In genomic region chr15:39558421-39558820, GRCh38 we compare ENCODE assay signal across 23 cellular contexts. TPM values are rescaled to one million over a fixed set of nuclear protein-coding genes. Genes with fewer than 3 reads are reported as not detected.
A peak's percentile ranks its signal among the peaks of the same experiment; 100 is the strongest.
DNase-seq lines count a peak whose midpoint lies in the region; ATAC-seq, FAIRE-seq and TF ChIP-seq lines count a peak whose summit lies in the region.
"Had no signal": no experiment of that assay in that cellular context is flagged by ENCODE, and none has a peak within 500 bp of the region (broad histone marks: within the 10 kb centered on the region; RNA-seq: fewer than 3 reads in every experiment).

No MANE protein-coding gene starts in this region.

- CTCF ChIA-PET in IMR-90 (lab: Yijun Ruan, JAX), result no interaction called here
- CTCF ChIA-PET in K562 (lab: Yijun Ruan, JAX; ENCODE audit: low intra/inter-chr PET ratio), result no interaction called here
- CTCF ChIA-PET in activated naive CD4-positive, alpha-beta T cell treated with anti-CD3 and anti-CD28 coated beads, Interleukin-2, amount 10 ng/mL, durations not matched to agents 7 days and 5 days (lab: Charles Lee), result no interaction called here

- H3K56ac ChIP-seq in IMR-90 (ENCODE audit: extremely low read depth, insufficient read depth, low read length), result no peak overlapping the region

- H3K9ac ChIP-seq in IMR-90 (ENCODE audit: low read depth, low read length), result no peak overlapping the region
- no peak overlapping the region for H3K9ac ChIP-seq in K562 (ENCODE audit: insufficient read depth in 1 of 2, low read depth in 2 of 2, low read length in 2 of 2)

- TF ChIP-seq POLR2A in IMR-90 (IDR thresholded peaks at IDR 0.05; ENCODE audit: low read depth, low read length) (no peak), K562 (conservative IDR thresholded peaks at IDR 0.05) (no peak)

- no peaks in the 10 kb centered on the region for H3K4me1 Mint-ChIP-seq in activated naive CD4-positive, alpha-beta T cell treated with anti-CD3 and anti-CD28 coated beads, Interleukin-2, amount 10 ng/mL, durations not matched to agents 7 days and 5 days
- H3K4me1 Mint-ChIP-seq in osteocyte (ENCODE audit: unreplicated experiment), result no peaks in the 10 kb centered on the region

- BruUV-seq in IMR-90 (replicated peaks; lab: Mats Ljungman, UMichigan) (no TSS peak), K562 (replicated peaks; lab: Mats Ljungman, UMichigan) (no TSS peak)

- H3K4me3 ChIP-seq in IMR-90 (ENCODE audit: insufficient read depth, low read depth, low read length) (no peak overlapping the region), K562 (no peak overlapping the region), psoas muscle (no peak overlapping the region)
- H3K4me3 ChIP-seq: GM23338, HAP-1 had no signal

- H3K79me1 ChIP-seq in IMR-90 (ENCODE audit: low read depth in 1 of 2, low read length in 2 of 2), result no peaks in the 10 kb centered on the region

- TF ChIP-seq RAD21 in IMR-90 (IDR thresholded peaks at IDR 0.05; ENCODE audit: low read length), result no peak
- no peak for TF ChIP-seq RAD21 in K562 (CRISPR knock-in tag; conservative IDR thresholded peaks at IDR 0.05 in 1 of 2, IDR thresholded peaks at IDR 0.05 in 1 of 2)

- H3K9me3 ChIP-seq in IMR-90 (ENCODE audit: control insufficient read depth, insufficient read depth, low read length) (no peaks in the 10 kb centered on the region), K562 (replicated peaks; ENCODE audit: control insufficient read depth, insufficient read depth, low read depth, low read length) (no peaks in the 10 kb centered on the region), psoas muscle (no peaks in the 10 kb centered on the region)
- H3K9me3 ChIP-seq: BE2C, HAP-1 had no signal

- in situ Hi-C loops in IMR-90 (cut with MboI; ENCODE audit: low sequenced_read_pairs) (no loop called here), K562 (cut with MboI) (no loop called here)

- peak overlapping the region; percentile 4; the same call in 1 of the 2 replicates for H2BK20ac ChIP-seq in IMR-90 (ENCODE audit: low read depth, low read length)

- H3K27ac ChIP-seq in IMR-90 (ENCODE audit: insufficient read depth, low read length) (no peak overlapping the region), K562 (ENCODE audit: extremely low read depth, low read depth, low read length) (no peak overlapping the region), psoas muscle (no peak overlapping the region)
- H3K27ac ChIP-seq: 22Rv1 had no signal

- no peak for ATAC-seq in IMR-90 (ENCODE audit: low read depth)
- ATAC-seq in K562, result peak; percentile 49; the same call in 1 of the 3 replicates
- ATAC-seq in psoas muscle, result peak in 3 of 4 donors; percentile 33 to 68 (median 64)
- ATAC-seq: GM23338, Panc1 had no signal

- no peaks in the 10 kb centered on the region for H4K20me1 ChIP-seq in IMR-90 (ENCODE audit: insufficient read depth, low read length)
- no peaks in the 10 kb centered on the region for H4K20me1 ChIP-seq in K562 (replicated peaks; ENCODE audit: control insufficient read depth, insufficient read depth, low read length)

- H3K18ac ChIP-seq in IMR-90 (ENCODE audit: low read depth, low read length), result peak overlapping the region; percentile 85

- no peak for FAIRE-seq in K562 (lab: Jason Lieb, UNC)
- FAIRE-seq: HTR-8/SVneo had no signal

- H3K23ac ChIP-seq in IMR-90 (ENCODE audit: low read depth, low read length), result no peak overlapping the region

- 86% methylated on average over 1 of the region's 3 CpGs; no CpG with 5 or more reads in 1 of the 2 experiments for WGBS in IMR-90 (ENCODE audit: extremely low coverage in 2 of 2, insufficient read length in 1 of 2), 2 experiments
- 3% methylated on average over 3 of the region's 3 CpGs for WGBS in K562 (ENCODE audit: insufficient coverage, low coverage, missing lambda C conversion rate)
- 41 to 47% (median 47%) methylated on average over 3 of the region's 3 CpGs for WGBS in psoas muscle, 3 donors

- DNase-seq in DMS 273 (lab: John Stamatoyannopoulos, UW; ENCODE audit: unreplicated experiment) (peak; percentile 53), DMS 273 treated with DMSO at 0.1 percent for 48 hours (lab: John Stamatoyannopoulos, UW) (no peak), IMR-90 (no peak), K562 (ENCODE audit: extremely low read depth in 1 of 4, low spot score in 3 of 4) (no peak), psoas muscle (no peak), osteocyte (ENCODE audit: extremely low spot score, unreplicated experiment) (no peak)
- no peak for DNase-seq in activated naive CD4-positive, alpha-beta T cell treated with anti-CD3 and anti-CD28 coated beads, Interleukin-2, amount 10 ng/mL, durations not matched to agents 7 days and 5 days
- DNase-seq: BE2C, Calu3, HFFc6, KG1, NCI-H1048, NCI-H1417 treated with DMSO at 0.1 percent for 48 hours, NCI-H1694 treated with DMSO at 0.1 percent for 48 hours, NCI-H2081, NCI-H2227 treated with DMSO at 0.1 percent for 48 hours, NCI-H526 treated with DMSO at 0.1 percent for 48 hours, SHP77 treated with DMSO at 0.1 percent for 48 hours had no signal

- H2BK15ac ChIP-seq in IMR-90 (ENCODE audit: low read depth, low read length), result no peak overlapping the region

- H3K4me3 Mint-ChIP-seq in activated naive CD4-positive, alpha-beta T cell treated with anti-CD3 and anti-CD28 coated beads, Interleukin-2, amount 10 ng/mL, durations not matched to agents 7 days and 5 days, result no peak overlapping the region
- H3K4me3 Mint-ChIP-seq in osteocyte (ENCODE audit: unreplicated experiment), result no peak overlapping the region
- H3K4me3 Mint-ChIP-seq: GM23338, HFFc6 had no signal

- no peaks in the 10 kb centered on the region for H3K9me3 Mint-ChIP-seq in activated naive CD4-positive, alpha-beta T cell treated with anti-CD3 and anti-CD28 coated beads, Interleukin-2, amount 10 ng/mL, durations not matched to agents 7 days and 5 days
- H3K9me3 Mint-ChIP-seq in osteocyte (ENCODE audit: unreplicated experiment), result no peaks in the 10 kb centered on the region
- H3K9me3 Mint-ChIP-seq: GM23338, HFFc6 had no signal

- TF ChIP-seq CTCF in IMR-90 (conservative IDR thresholded peaks at IDR 0.05; ENCODE audit: low read depth, low read length) (no peak), K562 (IDR thresholded peaks at IDR 0.05 in 2 of 3, conservative IDR thresholded peaks at IDR 0.05 in 1 of 3; ENCODE audit: insufficient read depth in 2 of 3, low read depth in 1 of 3, low read length in 3 of 3) (no peak), psoas muscle (IDR thresholded peaks at IDR 0.05) (no peak), osteocyte (IDR thresholded peaks at IDR 0.05) (no peak)

- H4K8ac ChIP-seq in IMR-90 (ENCODE audit: low read depth in 2 of 2, low read length in 2 of 2), result no peak overlapping the region; a peak in 1 of 4 replicates

- peaks cover 19% of the 10 kb centered on the region for H3K27me3 Mint-ChIP-seq in activated naive CD4-positive, alpha-beta T cell treated with anti-CD3 and anti-CD28 coated beads, Interleukin-2, amount 10 ng/mL, durations not matched to agents 7 days and 5 days
- H3K27me3 Mint-ChIP-seq in osteocyte (ENCODE audit: unreplicated experiment), result no peaks in the 10 kb centered on the region

- H4K5ac ChIP-seq in IMR-90 (ENCODE audit: low read depth, low read length), result peak overlapping the region; percentile 67

- H3K9me1 ChIP-seq in IMR-90 (ENCODE audit: insufficient read depth, low read length) (peaks cover 2% of the 10 kb centered on the region; the same call in 1 of the 2 replicates), K562 (ENCODE audit: control insufficient read depth, insufficient read depth, low read length) (no peaks in the 10 kb centered on the region)

- POLR2A ChIA-PET in IMR-90 (lab: Charles Lee; ENCODE audit: unreplicated experiment), result no interaction called here
- POLR2A ChIA-PET in K562 (lab: Yijun Ruan, JAX), result no interaction called here

- peak overlapping the region; percentile 37; the same call in 1 of the 2 replicates for H2AK5ac ChIP-seq in IMR-90 (ENCODE audit: low read depth, low read length)

- TF ChIP-seq EP300 in K562 (IDR thresholded peaks at IDR 0.05; ENCODE audit: low read length), result no peak

- no peak overlapping the region for H2BK5ac ChIP-seq in IMR-90 (ENCODE audit: low read depth, low read length, poor library complexity, severe bottlenecking)

- no peak overlapping the region for H3K4me2 ChIP-seq in IMR-90 (ENCODE audit: low read depth, low read length)
- no peak overlapping the region for H3K4me2 ChIP-seq in K562 (ENCODE audit: insufficient read depth, low read length)
- H3K4me2 ChIP-seq: GM23338 had no signal

- no peak overlapping the region; the same call in 1 of the 2 replicates for H4K91ac ChIP-seq in IMR-90 (ENCODE audit: insufficient read depth, low read depth, low read length)

- no peaks in the 10 kb centered on the region for H3K79me2 ChIP-seq in K562 (ENCODE audit: control insufficient read depth, insufficient read depth, low read length)

- H2BK120ac ChIP-seq in IMR-90 (ENCODE audit: low read depth, low read length), result peak overlapping the region; percentile 44; the same call in 1 of the 2 replicates

- H3K36me3 ChIP-seq in IMR-90 (ENCODE audit: control insufficient read depth, insufficient read depth, low read length) (no peaks in the 10 kb centered on the region), K562 (ENCODE audit: control insufficient read depth, insufficient read depth, low read length) (no peaks in the 10 kb centered on the region), psoas muscle (ENCODE audit: insufficient read depth in 1 of 2, low read depth in 1 of 2) (no peaks in the 10 kb centered on the region)
- H3K36me3 ChIP-seq: BE2C, HAP-1 had no signal

- no peaks in the 10 kb centered on the region for H3K36me3 Mint-ChIP-seq in activated naive CD4-positive, alpha-beta T cell treated with anti-CD3 and anti-CD28 coated beads, Interleukin-2, amount 10 ng/mL, durations not matched to agents 7 days and 5 days
- no peaks in the 10 kb centered on the region for H3K36me3 Mint-ChIP-seq in osteocyte (ENCODE audit: unreplicated experiment)

- H3K27me3 ChIP-seq in IMR-90 (ENCODE audit: control insufficient read depth, insufficient read depth, low read length) (no peaks in the 10 kb centered on the region), K562 (ENCODE audit: control insufficient read depth in 2 of 2, insufficient read depth in 2 of 2, low read length in 2 of 2) (peaks cover 16 to 18% of the 10 kb centered on the region in 2 experiments; a peak in 4 of 5 replicates), psoas muscle (ENCODE audit: insufficient read depth in 3 of 3, low read length in 2 of 3) (no peaks in the 10 kb centered on the region)

- no peak overlapping the region for H3K14ac ChIP-seq in IMR-90 (replicated peaks; ENCODE audit: low read depth, low read length)

- dilution Hi-C loops in IMR-90 (cut with HindIII; ENCODE audit: low sequenced_read_pairs, unreplicated experiment), result no loop called here

- H2AFZ ChIP-seq in IMR-90 (replicated peaks; ENCODE audit: low read length, poor library complexity) (no peak overlapping the region), K562 (ENCODE audit: low read depth, low read length) (no peak overlapping the region)
- H2AFZ ChIP-seq: GM23338 had no signal

- no peak overlapping the region for H3K4ac ChIP-seq in IMR-90 (ENCODE audit: low read depth, low read length)

- intact Hi-C loops in IMR-90 (cut with micrococcal nuclease) (loop anchor here (5.0 kb wide), 1 partner anchor 46 kb away; no protein-coding TSS in a partner anchor), K562 (cut with micrococcal nuclease) (no loop called here), psoas muscle (cut with DNase I) (no loop called here)

- H3K27ac Mint-ChIP-seq in activated naive CD4-positive, alpha-beta T cell treated with anti-CD3 and anti-CD28 coated beads, Interleukin-2, amount 10 ng/mL, durations not matched to agents 7 days and 5 days, result no peak overlapping the region
- H3K27ac Mint-ChIP-seq in osteocyte (ENCODE audit: unreplicated experiment), result no peak overlapping the region
- H3K27ac Mint-ChIP-seq: GM23338, HFFc6 had no signal

- peaks cover 25% of the 10 kb centered on the region for H3K4me1 ChIP-seq in IMR-90 (ENCODE audit: control insufficient read depth, insufficient read depth, low read length)
- no peaks in the 10 kb centered on the region; a peak in 1 of 5 replicates for H3K4me1 ChIP-seq in K562 (replicated peaks in 1 of 2; ENCODE audit: control insufficient read depth in 2 of 2, insufficient read depth in 2 of 2, low read length in 2 of 2)
- no peaks in the 10 kb centered on the region for H3K4me1 ChIP-seq in psoas muscle
- H3K4me1 ChIP-seq: BE2C, HAP-1 had no signal

- H2AK9ac ChIP-seq in IMR-90 (replicated peaks; ENCODE audit: low read depth, low read length, poor library complexity), result no peak overlapping the region

RNA-seq across cellular contexts. Expression of gene THBS1, which starts 22.5 kb away (rescaled TPM):
- total RNA-seq in IMR-90 (2012; rRNA removed) (3,217 and 4,071 TPM in 2 replicates), K562 (2014; rRNA removed) (0.23 and 0.29 TPM in 2 replicates), K562 (2014; rRNA removed; fragmentation: Illumina TruSeq; extraction: Trizol) (0.40 and 0.51 TPM in 2 replicates), K562 (2015; rRNA removed; fragmentation: Illumina TruSeq; extraction: Trizol) (0.53 and 0.65 TPM in 2 replicates), K562 (2021) (1.3 and 2.0 TPM in 2 replicates), psoas muscle (10 to 100 TPM in 3 of 4 donors, 1 to 10 TPM in 1; 9.5 to 40.1 (median 27.1) TPM), osteocyte (812 and 849 TPM in 2 replicates)
- polyA plus RNA-seq in IMR-90 (2012; rRNA removed) (1,562 and 1,711 TPM in 2 replicates), K562 (2011; rRNA removed) (0.16 and 0.64 TPM in 2 replicates), K562 (2014; fragmentation: Illumina TruSeq; extraction: Trizol) (0.12 and 0.40 TPM in 2 replicates), K562 (2014; fragmentation: Nextera tagmentation; extraction: Ambion mirVana) (under 1 TPM; 0.04 to 0.08 TPM), K562 (2014; rRNA removed) (0.07 and 1.0 TPM in 2 replicates), psoas muscle (1 to 10 TPM; 3.3 to 9.7 (median 4.5) TPM)
- 567 and 904 TPM in 2 replicates for polyA plus RNA-seq in IMR-90 (2012; cell fraction: cytosol; rRNA removed)
- polyA plus RNA-seq in IMR-90 (2012; cell fraction: nucleus; rRNA removed; ENCODE audit: low replicate concordance), result 2,496 and 5,799 TPM in 2 replicates
- 3.7 and 5.3 TPM in 2 replicates for total RNA-seq in K562 (2011; cell fraction: chromatin; rRNA removed; ENCODE audit: low replicate concordance)
- total RNA-seq in K562 (2011; cell fraction: nucleolus; rRNA removed), result 2.2 and 3.2 TPM in 2 replicates
- 2.1 and 3.4 TPM in 2 replicates for total RNA-seq in K562 (2011; cell fraction: nucleoplasm; rRNA removed)
- 0.44 and 1.9 TPM in 2 replicates for polyA plus RNA-seq in K562 (2011; cell fraction: cytosol; rRNA removed)
- polyA plus RNA-seq in K562 (2011; cell fraction: nucleus; rRNA removed), result 0.44 and 7.7 TPM in 2 replicates
- polyA plus RNA-seq in K562 (2012), result 0.31 and 0.84 TPM in 2 replicates
- 0.42 and 2.6 TPM in 2 replicates for polyA minus RNA-seq in K562 (2011; rRNA and poly(A)+ RNA removed)
- 2.8 and 4.3 TPM in 2 replicates for polyA minus RNA-seq in K562 (2011; cell fraction: cytosol; rRNA and poly(A)+ RNA removed)
- 1.1 and 7.7 TPM in 2 replicates for polyA minus RNA-seq in K562 (2011; cell fraction: nucleus; rRNA and poly(A)+ RNA removed)

Comparison
In these comparisons a context has a peak if more than half of its experiments do, and no peak if none do; other contexts are left out.
1. RNA of gene THBS1, which starts 22.5 kb away (total RNA-seq): 3,217 to 4,071 TPM in IMR-90 and 812 to 849 TPM in osteocyte; 9.5 to 40.1 TPM in psoas muscle and 0.23 to 5.3 TPM in K562; every median in the first group is over 10 times any median in the second.